In the genomic region with DNA sequence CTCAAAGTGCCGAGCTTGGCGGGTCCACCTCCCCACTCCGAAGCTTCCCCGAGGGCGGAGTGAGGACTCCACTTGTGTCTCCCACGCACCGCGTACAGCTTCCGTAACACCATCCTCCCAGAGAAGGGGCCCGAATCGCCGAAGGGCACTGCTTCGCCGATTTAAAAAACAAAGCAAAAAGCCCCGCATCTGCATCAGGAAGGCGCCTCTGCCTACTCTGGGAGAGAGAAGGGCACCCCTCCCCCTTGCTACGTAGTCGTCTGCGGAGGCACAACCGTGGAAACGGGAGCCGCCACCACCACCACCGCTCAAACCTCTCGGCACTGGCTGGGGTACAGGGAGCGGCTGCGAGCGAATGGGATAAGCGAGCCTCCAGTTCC, we compare ENCODE assay signal across 1 cellular context.
A peak's percentile ranks its signal among the peaks of the same experiment; 100 is the strongest.
TF ChIP-seq lines count a peak whose summit lies in the region.

No MANE protein-coding gene starts in this region.

TF ChIP-seq in K562, 482 proteins besides CTCF, POLR2A, EP300 and RAD21 (continues in another document):
- TF ChIP-seq, protein P1, sequence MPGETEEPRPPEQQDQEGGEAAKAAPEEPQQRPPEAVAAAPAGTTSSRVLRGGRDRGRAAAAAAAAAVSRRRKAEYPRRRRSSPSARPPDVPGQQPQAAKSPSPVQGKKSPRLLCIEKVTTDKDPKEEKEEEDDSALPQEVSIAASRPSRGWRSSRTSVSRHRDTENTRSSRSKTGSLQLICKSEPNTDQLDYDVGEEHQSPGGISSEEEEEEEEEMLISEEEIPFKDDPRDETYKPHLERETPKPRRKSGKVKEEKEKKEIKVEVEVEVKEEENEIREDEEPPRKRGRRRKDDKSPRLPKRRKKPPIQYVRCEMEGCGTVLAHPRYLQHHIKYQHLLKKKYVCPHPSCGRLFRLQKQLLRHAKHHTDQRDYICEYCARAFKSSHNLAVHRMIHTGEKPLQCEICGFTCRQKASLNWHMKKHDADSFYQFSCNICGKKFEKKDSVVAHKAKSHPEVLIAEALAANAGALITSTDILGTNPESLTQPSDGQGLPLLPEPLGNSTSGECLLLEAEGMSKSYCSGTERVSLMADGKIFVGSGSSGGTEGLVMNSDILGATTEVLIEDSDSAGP (CRISPR knock-in tag; IDR thresholded peaks at IDR 0.05), result no peak
- TF ChIP-seq, protein P2, sequence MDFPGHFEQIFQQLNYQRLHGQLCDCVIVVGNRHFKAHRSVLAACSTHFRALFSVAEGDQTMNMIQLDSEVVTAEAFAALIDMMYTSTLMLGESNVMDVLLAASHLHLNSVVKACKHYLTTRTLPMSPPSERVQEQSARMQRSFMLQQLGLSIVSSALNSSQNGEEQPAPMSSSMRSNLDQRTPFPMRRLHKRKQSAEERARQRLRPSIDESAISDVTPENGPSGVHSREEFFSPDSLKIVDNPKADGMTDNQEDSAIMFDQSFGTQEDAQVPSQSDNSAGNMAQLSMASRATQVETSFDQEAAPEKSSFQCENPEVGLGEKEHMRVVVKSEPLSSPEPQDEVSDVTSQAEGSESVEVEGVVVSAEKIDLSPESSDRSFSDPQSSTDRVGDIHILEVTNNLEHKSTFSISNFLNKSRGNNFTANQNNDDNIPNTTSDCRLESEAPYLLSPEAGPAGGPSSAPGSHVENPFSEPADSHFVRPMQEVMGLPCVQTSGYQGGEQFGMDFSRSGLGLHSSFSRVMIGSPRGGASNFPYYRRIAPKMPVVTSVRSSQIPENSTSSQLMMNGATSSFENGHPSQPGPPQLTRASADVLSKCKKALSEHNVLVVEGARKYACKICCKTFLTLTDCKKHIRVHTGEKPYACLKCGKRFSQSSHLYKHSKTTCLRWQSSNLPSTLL (IDR thresholded peaks at IDR 0.05), result no peak
- TF ChIP-seq ZNF140 (CRISPR knock-in tag; IDR thresholded peaks at IDR 0.05) (no peak), FOXJ2 (tag; IDR thresholded peaks at IDR 0.05) (no peak), ZBED1 (IDR thresholded peaks at IDR 0.05) (no peak), ZNF644 (tag; IDR thresholded peaks at IDR 0.05; ENCODE audit: low read depth) (no peak), E2F3 (CRISPR knock-in tag; IDR thresholded peaks at IDR 0.05) (no peak), POLR2H (tag; IDR thresholded peaks at IDR 0.05; ENCODE audit: low read depth) (no peak), SMAD2 (IDR thresholded peaks at IDR 0.05; ENCODE audit: low read depth, low read length) (no peak), PTBP1 (IDR thresholded peaks at IDR 0.05; ENCODE audit: low read depth, low read length) (no peak), TAF9B (IDR thresholded peaks at IDR 0.05; ENCODE audit: partially characterized antibody) (no peak), RREB1 (CRISPR knock-in tag; IDR thresholded peaks at IDR 0.05) (no peak), BRCA1 (IDR thresholded peaks at IDR 0.05) (no peak), BRCA1 (CRISPR knock-in tag; IDR thresholded peaks at IDR 0.05) (no peak), ZNF778 (CRISPR knock-in tag; IDR thresholded peaks at IDR 0.05) (no peak), ZNF175 (CRISPR knock-in tag; IDR thresholded peaks at IDR 0.05; ENCODE audit: low read depth) (peak; percentile 51; the same call in 1 of the 2 replicates), HCFC1 (IDR thresholded peaks at IDR 0.05; ENCODE audit: low read depth, low read length) (no peak), ZNF165 (CRISPR knock-in tag; IDR thresholded peaks at IDR 0.05; ENCODE audit: borderline replicate concordance) (no peak), SMAD4 (CRISPR knock-in tag; conservative IDR thresholded peaks at IDR 0.05) (no peak), ZNF740 (CRISPR knock-in tag; IDR thresholded peaks at IDR 0.05) (no peak), ZNF740 (tag; IDR thresholded peaks at IDR 0.05) (no peak), EZH2 (IDR thresholded peaks at IDR 0.05; ENCODE audit: borderline replicate concordance, low read depth, low read length) (no peak), C11orf30 (IDR thresholded peaks at IDR 0.05; ENCODE audit: low read depth) (no peak), ZNF444 (CRISPR knock-in tag; IDR thresholded peaks at IDR 0.05) (no peak), TAF1 (IDR thresholded peaks at IDR 0.05; ENCODE audit: control insufficient read depth, extremely low read depth, insufficient read depth, low read length, severe bottlenecking) (peak; percentile 16), NEUROD1 (IDR thresholded peaks at IDR 0.05; ENCODE audit: borderline replicate concordance, low read depth, low read length, partially characterized antibody) (no peak), POLR3G (IDR thresholded peaks at IDR 0.05; ENCODE audit: extremely low read depth, insufficient read length, insufficient replicate concordance) (no peak), CCNT2 (IDR thresholded peaks at IDR 0.05; ENCODE audit: borderline replicate concordance, extremely low read depth, insufficient read length, low read depth, low read length) (no peak), ZNF23 (CRISPR knock-in tag; IDR thresholded peaks at IDR 0.05) (no peak), JUN (IDR thresholded peaks at IDR 0.05; ENCODE audit: borderline replicate concordance, low read depth, low read length) (no peak), JUN (CRISPR knock-in tag; IDR thresholded peaks at IDR 0.05; ENCODE audit: borderline replicate concordance) (no peak), PPARD (CRISPR knock-in tag; IDR thresholded peaks at IDR 0.05) (no peak), ZNF589 (CRISPR knock-in tag; IDR thresholded peaks at IDR 0.05; ENCODE audit: low read depth) (no peak), BRF2 (IDR thresholded peaks at IDR 0.05; ENCODE audit: borderline replicate concordance, insufficient read depth, insufficient read length) (no peak), ELF2 (CRISPR knock-in tag; IDR thresholded peaks at IDR 0.05) (no peak), POLR2AphosphoS2 (IDR thresholded peaks at IDR 0.05; ENCODE audit: low read length) (no peak), ZNF77 (CRISPR knock-in tag; IDR thresholded peaks at IDR 0.05) (no peak), SAFB2 (IDR thresholded peaks at IDR 0.05; ENCODE audit: borderline replicate concordance, low read depth, low read length, severe bottlenecking) (no peak), ZNF639 (CRISPR knock-in tag; conservative IDR thresholded peaks at IDR 0.05 in 1 of 2, IDR thresholded peaks at IDR 0.05 in 1 of 2) (no peak; a peak in 1 of 4 replicates)
- TF ChIP-seq, protein P3, sequence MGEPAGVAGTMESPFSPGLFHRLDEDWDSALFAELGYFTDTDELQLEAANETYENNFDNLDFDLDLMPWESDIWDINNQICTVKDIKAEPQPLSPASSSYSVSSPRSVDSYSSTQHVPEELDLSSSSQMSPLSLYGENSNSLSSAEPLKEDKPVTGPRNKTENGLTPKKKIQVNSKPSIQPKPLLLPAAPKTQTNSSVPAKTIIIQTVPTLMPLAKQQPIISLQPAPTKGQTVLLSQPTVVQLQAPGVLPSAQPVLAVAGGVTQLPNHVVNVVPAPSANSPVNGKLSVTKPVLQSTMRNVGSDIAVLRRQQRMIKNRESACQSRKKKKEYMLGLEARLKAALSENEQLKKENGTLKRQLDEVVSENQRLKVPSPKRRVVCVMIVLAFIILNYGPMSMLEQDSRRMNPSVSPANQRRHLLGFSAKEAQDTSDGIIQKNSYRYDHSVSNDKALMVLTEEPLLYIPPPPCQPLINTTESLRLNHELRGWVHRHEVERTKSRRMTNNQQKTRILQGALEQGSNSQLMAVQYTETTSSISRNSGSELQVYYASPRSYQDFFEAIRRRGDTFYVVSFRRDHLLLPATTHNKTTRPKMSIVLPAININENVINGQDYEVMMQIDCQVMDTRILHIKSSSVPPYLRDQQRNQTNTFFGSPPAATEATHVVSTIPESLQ (CRISPR knock-in tag; IDR thresholded peaks at IDR 0.05), result peak; percentile 78; the same call in 1 of the 2 replicates
- TF ChIP-seq, protein P4, sequence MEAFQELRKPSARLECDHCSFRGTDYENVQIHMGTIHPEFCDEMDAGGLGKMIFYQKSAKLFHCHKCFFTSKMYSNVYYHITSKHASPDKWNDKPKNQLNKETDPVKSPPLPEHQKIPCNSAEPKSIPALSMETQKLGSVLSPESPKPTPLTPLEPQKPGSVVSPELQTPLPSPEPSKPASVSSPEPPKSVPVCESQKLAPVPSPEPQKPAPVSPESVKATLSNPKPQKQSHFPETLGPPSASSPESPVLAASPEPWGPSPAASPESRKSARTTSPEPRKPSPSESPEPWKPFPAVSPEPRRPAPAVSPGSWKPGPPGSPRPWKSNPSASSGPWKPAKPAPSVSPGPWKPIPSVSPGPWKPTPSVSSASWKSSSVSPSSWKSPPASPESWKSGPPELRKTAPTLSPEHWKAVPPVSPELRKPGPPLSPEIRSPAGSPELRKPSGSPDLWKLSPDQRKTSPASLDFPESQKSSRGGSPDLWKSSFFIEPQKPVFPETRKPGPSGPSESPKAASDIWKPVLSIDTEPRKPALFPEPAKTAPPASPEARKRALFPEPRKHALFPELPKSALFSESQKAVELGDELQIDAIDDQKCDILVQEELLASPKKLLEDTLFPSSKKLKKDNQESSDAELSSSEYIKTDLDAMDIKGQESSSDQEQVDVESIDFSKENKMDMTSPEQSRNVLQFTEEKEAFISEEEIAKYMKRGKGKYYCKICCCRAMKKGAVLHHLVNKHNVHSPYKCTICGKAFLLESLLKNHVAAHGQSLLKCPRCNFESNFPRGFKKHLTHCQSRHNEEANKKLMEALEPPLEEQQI (IDR thresholded peaks at IDR 0.05), result no peak
- TF ChIP-seq, protein P5, sequence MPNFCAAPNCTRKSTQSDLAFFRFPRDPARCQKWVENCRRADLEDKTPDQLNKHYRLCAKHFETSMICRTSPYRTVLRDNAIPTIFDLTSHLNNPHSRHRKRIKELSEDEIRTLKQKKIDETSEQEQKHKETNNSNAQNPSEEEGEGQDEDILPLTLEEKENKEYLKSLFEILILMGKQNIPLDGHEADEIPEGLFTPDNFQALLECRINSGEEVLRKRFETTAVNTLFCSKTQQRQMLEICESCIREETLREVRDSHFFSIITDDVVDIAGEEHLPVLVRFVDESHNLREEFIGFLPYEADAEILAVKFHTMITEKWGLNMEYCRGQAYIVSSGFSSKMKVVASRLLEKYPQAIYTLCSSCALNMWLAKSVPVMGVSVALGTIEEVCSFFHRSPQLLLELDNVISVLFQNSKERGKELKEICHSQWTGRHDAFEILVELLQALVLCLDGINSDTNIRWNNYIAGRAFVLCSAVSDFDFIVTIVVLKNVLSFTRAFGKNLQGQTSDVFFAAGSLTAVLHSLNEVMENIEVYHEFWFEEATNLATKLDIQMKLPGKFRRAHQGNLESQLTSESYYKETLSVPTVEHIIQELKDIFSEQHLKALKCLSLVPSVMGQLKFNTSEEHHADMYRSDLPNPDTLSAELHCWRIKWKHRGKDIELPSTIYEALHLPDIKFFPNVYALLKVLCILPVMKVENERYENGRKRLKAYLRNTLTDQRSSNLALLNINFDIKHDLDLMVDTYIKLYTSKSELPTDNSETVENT (CRISPR knock-in tag; IDR thresholded peaks at IDR 0.05), result no peak
